In the genomic region with DNA sequence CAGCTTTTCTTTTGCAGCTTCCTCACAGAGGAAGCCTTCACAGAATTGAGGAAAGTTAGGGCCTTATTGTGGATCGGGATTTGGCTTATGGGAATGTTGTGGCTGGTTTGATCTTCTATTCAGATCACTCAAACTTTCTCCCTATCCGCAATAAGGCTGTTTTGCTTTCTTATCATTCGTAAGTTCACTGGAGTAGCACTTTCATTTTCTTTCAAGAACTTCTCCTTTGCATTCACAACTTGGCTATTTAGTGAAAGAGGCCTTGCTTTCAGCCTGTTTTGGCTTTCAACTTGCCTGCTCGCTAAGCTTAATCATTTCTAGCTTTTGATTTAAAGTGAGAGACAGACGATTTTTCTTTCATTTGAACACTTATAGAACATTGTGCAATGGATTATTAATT, we compare ENCODE assay signal across 10 cellular contexts.
A peak's percentile ranks its signal among the peaks of the same experiment; 100 is the strongest.
DNase-seq lines count a peak whose midpoint lies in the region; ATAC-seq and TF ChIP-seq lines count a peak whose summit lies in the region.
"Had no signal": no experiment of that assay in that cellular context is flagged by ENCODE, and none has a peak within 500 bp of the region (broad histone marks: within the 10 kb centered on the region; RNA-seq: fewer than 3 reads in every experiment).

No MANE protein-coding gene starts in this region.

- H3K79me2 ChIP-seq in OCI-LY1 (ENCODE audit: insufficient read depth, low read length): no peaks in the 10 kb centered on the region

- no peaks in the 10 kb centered on the region for H3K9me2 ChIP-seq in OCI-LY1 (ENCODE audit: low read depth, low read length)

- H4K20me1 ChIP-seq in OCI-LY1 (ENCODE audit: insufficient read depth, low read length): no peaks in the 10 kb centered on the region

- H3K9me3 ChIP-seq in OCI-LY1 (ENCODE audit: low read length) (no peaks in the 10 kb centered on the region), mucosa of stomach (ENCODE audit: control insufficient read depth, low read length) (no peaks in the 10 kb centered on the region)

- no peak overlapping the region for H3K27ac ChIP-seq in OCI-LY1 (ENCODE audit: low read depth, low read length, poor library complexity, severe bottlenecking)

- peak overlapping the region; percentile 10; the same call in 1 of the 2 replicates for H3K4me2 ChIP-seq in OCI-LY1 (ENCODE audit: low read length)

- peak; percentile 68 for ATAC-seq in GM18873 (IDR thresholded peaks at IDR 0.05; ENCODE audit: low FRiP score, unreplicated experiment)

- no peaks in the 10 kb centered on the region for H3K36me3 ChIP-seq in OCI-LY1 (ENCODE audit: insufficient read depth, low read length)
- H3K36me3 ChIP-seq in mucosa of stomach (ENCODE audit: control insufficient read depth, insufficient read depth, low read length): no peaks in the 10 kb centered on the region

- no peaks in the 10 kb centered on the region for H3K36me3 Mint-ChIP-seq in HFFc6 (ENCODE audit: low read depth)

- H3K27me3 ChIP-seq in OCI-LY1 (ENCODE audit: insufficient read depth, low read length): no peaks in the 10 kb centered on the region
- H3K27me3 ChIP-seq in mucosa of stomach (ENCODE audit: control insufficient read depth, insufficient read depth, low read length): no peaks in the 10 kb centered on the region

- H3K27ac Mint-ChIP-seq in HFFc6: peak overlapping the region; percentile 26; the same call in 1 of the 2 replicates

- H3F3A ChIP-seq in OCI-LY1 (ENCODE audit: insufficient read depth, low read length): no peaks in the 10 kb centered on the region

- no peak overlapping the region for H3K9ac ChIP-seq in OCI-LY1 (ENCODE audit: low read length)
- peak overlapping the region; percentile 24 for H3K9ac ChIP-seq in mucosa of stomach (ENCODE audit: low read length)

- H3K4me1 Mint-ChIP-seq in HFFc6 (ENCODE audit: low read depth): peaks cover 5% of the 10 kb centered on the region; the same call in 1 of the 2 replicates

- H3K9me3 Mint-ChIP-seq in HFFc6: no peaks in the 10 kb centered on the region

- H3K4me1 ChIP-seq in OCI-LY1 (ENCODE audit: insufficient read depth, low read length, severe bottlenecking): no peaks in the 10 kb centered on the region
- H3K4me1 ChIP-seq in mucosa of stomach (ENCODE audit: control insufficient read depth, insufficient read depth, low read length): no peaks in the 10 kb centered on the region

- H2AFZ ChIP-seq in OCI-LY1 (ENCODE audit: low read length): peak overlapping the region; percentile 62; the same call in 1 of the 2 replicates

- peak overlapping the region; percentile 51; the same call in 1 of the 2 replicates for H3K4me3 Mint-ChIP-seq in HFFc6

- no peak overlapping the region for H3K4me3 ChIP-seq in OCI-LY1 (ENCODE audit: low read depth, low read length, poor library complexity, severe bottlenecking)
- no peak overlapping the region for H3K4me3 ChIP-seq in mucosa of stomach (ENCODE audit: low read length)

- TF ChIP-seq CTCF in HFFc6 (IDR thresholded peaks at IDR 0.05) (no peak), OCI-LY1 (IDR thresholded peaks at IDR 0.05; ENCODE audit: low read length) (no peak)

- 0 out of 2 replicates have a peak, but pooled peaks cover 2% of the 10 kb centered on the region for H3K27me3 Mint-ChIP-seq in HFFc6 (ENCODE audit: insufficient read depth)

- DNase-seq in HFFc6 (no peak), mesenteric fat pad (ENCODE audit: low spot score) (no peak), RPMI8226 (no peak), activated gamma-delta T cell (lab: John Stamatoyannopoulos, UW) (no peak), NCI-H1436 treated with DMSO at 0.1 percent for 48 hours (lab: John Stamatoyannopoulos, UW) (no peak)
- DNase-seq: islet precursor cell, NCI-H510A had no signal
